8 cellular contexts compared by ENCODE assay signal in the genomic region with DNA sequence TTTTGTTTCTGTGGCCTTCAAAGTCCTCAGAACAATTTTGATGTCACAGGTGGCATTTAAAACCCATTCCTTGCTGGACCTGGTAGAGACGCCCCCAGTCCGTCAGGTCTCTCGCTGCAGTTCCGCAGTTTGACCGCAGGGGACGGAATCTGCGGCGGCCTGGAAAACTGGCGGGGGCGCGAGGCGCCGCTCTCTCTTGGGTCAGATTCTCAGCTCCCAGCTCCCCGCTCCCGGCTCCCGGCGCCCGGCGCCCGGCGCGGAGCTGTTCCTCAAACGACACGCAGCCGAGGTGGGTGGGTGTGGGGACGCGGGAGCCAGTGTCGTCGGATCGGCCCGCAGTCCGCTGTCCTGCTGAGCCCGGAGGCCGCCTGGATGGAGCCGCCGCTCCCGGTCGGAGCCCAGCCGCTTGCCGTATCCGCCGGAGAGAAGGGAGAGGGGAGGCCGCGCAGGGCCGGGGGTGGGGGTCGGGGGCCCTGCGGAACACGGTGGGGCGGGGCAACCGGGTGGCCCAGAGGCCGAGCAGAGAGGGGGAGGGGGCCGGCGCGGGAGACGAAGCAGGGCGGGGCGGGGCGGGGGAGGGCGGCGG. TPM values are rescaled to one million over a fixed set of nuclear protein-coding genes. Genes with fewer than 3 reads are reported as not detected.
A peak's percentile ranks its signal among the peaks of the same experiment; 100 is the strongest.
DNase-seq lines count a peak whose midpoint lies in the region; ATAC-seq lines count a peak whose summit lies in the region.

A gene (plus strand): TSS at position 192 of the 586 bp plus-strand sequence. CDS start 181 bp downstream, at position 373.

- H3K4me3 Mint-ChIP-seq in naive B cell: peak within 1 kb of the TSS; percentile 52 to 88 (median 82)

- no peaks in the 10 kb centered on the region for H3K9me3 Mint-ChIP-seq in naive B cell

- no peaks in the 10 kb centered on the region for H3K36me3 Mint-ChIP-seq in naive B cell

- peak; percentile 99 for ATAC-seq in GM19463 (IDR thresholded peaks at IDR 0.05; ENCODE audit: unreplicated experiment)
- ATAC-seq in HG03571 (IDR thresholded peaks at IDR 0.05; ENCODE audit: unreplicated experiment): peak; percentile 99
- ATAC-seq in naive B cell (ENCODE audit: low read depth in 2 of 2): peak; percentile 91

- DNase-seq in D341Med (ENCODE audit: low spot score) (peak; percentile 85), NOMO-1 treated with dmso at 0.1 percent for 144 hours (lab: John Stamatoyannopoulos, UW; ENCODE audit: unreplicated experiment) (peak; percentile 23), fibroblast of gingiva (ENCODE audit: low read depth) (peak; percentile 49), naive B cell (peak; percentile 53), substantia nigra (lab: John Stamatoyannopoulos, UW) (peak in 47 of 49 donors; percentile 1 to 71 (median 33))
- DNase-seq in activated T-cell treated with anti-CD3 and anti-CD28 coated beads, Interleukin-2, amount 50 U/mL, for 1 hour: peak; percentile 60

- H3K27ac Mint-ChIP-seq in naive B cell: peak within 1 kb of the TSS in 3 of 6 donors; percentile 18 to 76 (median 44)

- peak within 1 kb of the TSS; percentile 30 for H3K27ac ChIP-seq in substantia nigra (ENCODE audit: low read depth, low read length, poor library complexity, severe bottlenecking)

- peaks cover 3 to 13% (median 6%) of the 10 kb centered on the region in 3 donors for H3K4me1 Mint-ChIP-seq in naive B cell

- H3K27me3 Mint-ChIP-seq in naive B cell: peaks cover 0 to 18% (median 4%) of the 10 kb centered on the region in 3 donors

RNA-seq across cellular contexts. Expression of the gene that starts here (rescaled TPM):
- polyA plus RNA-seq in naive B cell (ENCODE audit: low read depth in 6 of 6): 1 to 10 TPM in 2 of 6 donors, under 1 TPM in 3, not detected in 1; 0.35 to 1.6 (median 0.97) TPM

Comparison
In these comparisons a context has a peak if more than half of its experiments do, and no peak if none do; other contexts are left out.
1. Peak in every context shown above with its lines: DNase-seq, ATAC-seq and H3K27ac ChIP-seq.
2. DNase-seq: peak in every context shown above with its lines; median percentile 85 in D341Med; 60 in activated T-cell treated with anti-CD3 and anti-CD28 coated beads, Interleukin-2, amount 50 U/mL, for 1 hour; 53 in naive B cell; 49 in fibroblast of gingiva; 33 in substantia nigra; 23 in NOMO-1 treated with dmso at 0.1 percent for 144 hours.